Comparison of ENCODE assay signal across 16 cellular contexts in genomic region chr1:162972768-162973167, GRCh38.
A peak's percentile ranks its signal among the peaks of the same experiment; 100 is the strongest.
DNase-seq lines count a peak whose midpoint lies in the region; ATAC-seq and TF ChIP-seq lines count a peak whose summit lies in the region.
"Had no signal": no experiment of that assay in that cellular context is flagged by ENCODE, and none has a peak within 500 bp of the region (broad histone marks: within the 10 kb centered on the region; RNA-seq: fewer than 3 reads in every experiment).

No MANE protein-coding gene starts in this region.

- H3K79me1 ChIP-seq in IMR-90 (ENCODE audit: low read depth in 1 of 2, low read length in 2 of 2) = no peaks in the 10 kb centered on the region
- no peaks in the 10 kb centered on the region for H3K79me1 ChIP-seq in mesenchymal stem cell (replicated peaks; ENCODE audit: low read length, poor library complexity, severe bottlenecking)

- H4K8ac ChIP-seq in IMR-90 (ENCODE audit: low read depth in 2 of 2, low read length in 2 of 2) = peak overlapping the region in 1 of 2 experiments; percentile 53; a peak in 2 of 4 replicates
- no peak overlapping the region for H4K8ac ChIP-seq in mesenchymal stem cell (ENCODE audit: low read length)

- WGBS in IMR-90 (ENCODE audit: extremely low coverage in 2 of 2, insufficient read length in 1 of 2), 2 experiments = no CpG with 5 or more reads among the region's 4 CpGs
- WGBS in mesenchymal stem cell = 100% methylated on average over 1 of the region's 4 CpGs

- H3K4me2 ChIP-seq in IMR-90 (ENCODE audit: low read depth, low read length) = no peak overlapping the region
- H3K4me2 ChIP-seq in mesenchymal stem cell (ENCODE audit: low read length, poor library complexity, severe bottlenecking) = peak overlapping the region; percentile 46

- H3K14ac ChIP-seq in IMR-90 (replicated peaks; ENCODE audit: low read depth, low read length) (peak overlapping the region; percentile 71), mesenchymal stem cell (ENCODE audit: low read length in 2 of 2) (no peak overlapping the region)

- BruUV-seq in IMR-90 (replicated peaks; lab: Mats Ljungman, UMichigan) = no TSS peak

- H3K4ac ChIP-seq in IMR-90 (ENCODE audit: low read depth, low read length) = peak overlapping the region; percentile 60
- no peak overlapping the region for H3K4ac ChIP-seq in mesenchymal stem cell (ENCODE audit: low read depth in 1 of 2, low read length in 2 of 2)

- no peaks in the 10 kb centered on the region for H3K9me3 Mint-ChIP-seq in activated CD4-positive, alpha-beta memory T cell treated with anti-CD3 and anti-CD28 coated beads, Interleukin-2, amount 10 ng/mL, durations not matched to agents 7 days and 5 days
- no peaks in the 10 kb centered on the region for H3K9me3 Mint-ChIP-seq in effector memory CD8-positive, alpha-beta T cell

- H2AK5ac ChIP-seq in IMR-90 (ENCODE audit: low read depth, low read length) (0 out of 2 replicates have a peak overlapping the region, but pooled peaks have one; percentile 36), mesenchymal stem cell (ENCODE audit: low read length, severe bottlenecking) (no peak overlapping the region)

- H3K9me3 ChIP-seq in IMR-90 (ENCODE audit: control insufficient read depth, insufficient read depth, low read length) = no peaks in the 10 kb centered on the region; the same call in 1 of the 2 replicates
- H3K9me3 ChIP-seq in adipocyte (ENCODE audit: control insufficient read depth, low read length) = no peaks in the 10 kb centered on the region
- H3K9me3 ChIP-seq in mesenchymal stem cell (ENCODE audit: control insufficient read depth, low read length) = no peaks in the 10 kb centered on the region
- H3K9me3 ChIP-seq: SJCRH30 had no signal

- H3K23ac ChIP-seq in IMR-90 (ENCODE audit: low read depth, low read length) (peak overlapping the region; percentile 5; the same call in 1 of the 2 replicates), mesenchymal stem cell (ENCODE audit: low read length in 2 of 2) (no peak overlapping the region)

- H2BK20ac ChIP-seq in IMR-90 (ENCODE audit: low read depth, low read length) = peak overlapping the region; percentile 84

- H2AFZ ChIP-seq in IMR-90 (replicated peaks; ENCODE audit: low read length, poor library complexity) (peak overlapping the region; percentile 6), mesenchymal stem cell (ENCODE audit: low read depth, low read length) (no peak overlapping the region)

- no peaks in the 10 kb centered on the region for H4K20me1 ChIP-seq in IMR-90 (ENCODE audit: insufficient read depth, low read length)

- no peaks in the 10 kb centered on the region for H3K27me3 ChIP-seq in IMR-90 (ENCODE audit: control insufficient read depth, insufficient read depth, low read length)
- H3K27me3 ChIP-seq in adipocyte (replicated peaks; ENCODE audit: control insufficient read depth, insufficient read depth, low read length) = no peaks in the 10 kb centered on the region
- H3K27me3 ChIP-seq in mesenchymal stem cell (ENCODE audit: control insufficient read depth in 1 of 2, insufficient read depth in 1 of 2, low read length in 2 of 2) = no peaks in the 10 kb centered on the region
- H3K27me3 ChIP-seq: SJCRH30 had no signal

- POLR2A ChIA-PET in IMR-90 (lab: Charles Lee; ENCODE audit: unreplicated experiment) = no interaction called here
- POLR2A ChIA-PET in activated CD4-positive, alpha-beta memory T cell treated with anti-CD3 and anti-CD28 coated beads, Interleukin-2, amount 10 ng/mL, durations not matched to agents 7 days and 5 days (lab: Charles Lee) = no interaction called here

- peaks cover 9% of the 10 kb centered on the region for H3K4me1 ChIP-seq in IMR-90 (ENCODE audit: control insufficient read depth, insufficient read depth, low read length)
- peaks cover 19% of the 10 kb centered on the region for H3K4me1 ChIP-seq in adipocyte (ENCODE audit: control insufficient read depth, insufficient read depth, low read length)
- H3K4me1 ChIP-seq in mesenchymal stem cell (ENCODE audit: control insufficient read depth, insufficient read depth, low read depth, low read length) = peaks cover 5% of the 10 kb centered on the region

- H3K36me3 ChIP-seq in IMR-90 (ENCODE audit: control insufficient read depth, insufficient read depth, low read length) = no peaks in the 10 kb centered on the region
- no peaks in the 10 kb centered on the region for H3K36me3 ChIP-seq in adipocyte (ENCODE audit: control insufficient read depth, insufficient read depth, low read length, severe bottlenecking)
- no peaks in the 10 kb centered on the region for H3K36me3 ChIP-seq in mesenchymal stem cell (ENCODE audit: control insufficient read depth in 1 of 2, insufficient read depth in 2 of 2, low read depth in 1 of 2, low read length in 2 of 2)
- H3K36me3 ChIP-seq: SJCRH30 had no signal

- no peaks in the 10 kb centered on the region for H3K36me3 Mint-ChIP-seq in activated CD4-positive, alpha-beta memory T cell treated with anti-CD3 and anti-CD28 coated beads, Interleukin-2, amount 10 ng/mL, durations not matched to agents 7 days and 5 days (ENCODE audit: low read depth)
- H3K36me3 Mint-ChIP-seq in effector memory CD8-positive, alpha-beta T cell (ENCODE audit: insufficient read depth) = no peaks in the 10 kb centered on the region
- H3K36me3 Mint-ChIP-seq: CD4-positive, alpha-beta memory T cell had no signal

- H2BK15ac ChIP-seq in IMR-90 (ENCODE audit: low read depth, low read length) = peak overlapping the region; percentile 36; the same call in 1 of the 3 replicates
- H2BK15ac ChIP-seq in mesenchymal stem cell (ENCODE audit: low read depth, poor library complexity, severe bottlenecking) = no peak overlapping the region

- no peak for TF ChIP-seq POLR2A in IMR-90 (IDR thresholded peaks at IDR 0.05; ENCODE audit: low read depth, low read length)

- TF ChIP-seq RAD21 in IMR-90 (IDR thresholded peaks at IDR 0.05; ENCODE audit: low read length) = no peak

- no peaks in the 10 kb centered on the region for H3K27me3 Mint-ChIP-seq in activated CD4-positive, alpha-beta memory T cell treated with anti-CD3 and anti-CD28 coated beads, Interleukin-2, amount 10 ng/mL, durations not matched to agents 7 days and 5 days
- H3K27me3 Mint-ChIP-seq in effector memory CD8-positive, alpha-beta T cell = peaks cover 0 to 4% of the 10 kb centered on the region in 2 donors

- dilution Hi-C loops in IMR-90 (cut with HindIII; ENCODE audit: low sequenced_read_pairs, unreplicated experiment) = no loop called here

- H3K56ac ChIP-seq in IMR-90 (ENCODE audit: extremely low read depth, insufficient read depth, low read length) = no peak overlapping the region

- H3K4me1 Mint-ChIP-seq in activated CD4-positive, alpha-beta memory T cell treated with anti-CD3 and anti-CD28 coated beads, Interleukin-2, amount 10 ng/mL, durations not matched to agents 7 days and 5 days = no peaks in the 10 kb centered on the region
- no peaks in the 10 kb centered on the region for H3K4me1 Mint-ChIP-seq in effector memory CD8-positive, alpha-beta T cell (ENCODE audit: low read depth in 2 of 2)
- H3K4me1 Mint-ChIP-seq: CD4-positive, alpha-beta memory T cell had no signal

- no peak for ATAC-seq in IMR-90 (ENCODE audit: low read depth)
- ATAC-seq in GM21737 (IDR thresholded peaks at IDR 0.05; ENCODE audit: unreplicated experiment) = no peak
- ATAC-seq in effector memory CD8-positive, alpha-beta T cell (replicated peaks) = no peak
- ATAC-seq: GM12878 had no signal

- H2BK5ac ChIP-seq in IMR-90 (ENCODE audit: low read depth, low read length, poor library complexity, severe bottlenecking) (peak overlapping the region; percentile 42), mesenchymal stem cell (ENCODE audit: low read depth, low read length, poor library complexity, severe bottlenecking) (no peak overlapping the region)

- H3K4me3 ChIP-seq in IMR-90 (ENCODE audit: insufficient read depth, low read depth, low read length) (no peak overlapping the region), adipocyte (ENCODE audit: low read length) (no peak overlapping the region), mesenchymal stem cell (ENCODE audit: insufficient read depth in 1 of 2, low read depth in 1 of 2, low read length in 2 of 2) (no peak overlapping the region)
- H3K4me3 ChIP-seq: GM12878, SJCRH30 had no signal

- H3K27ac ChIP-seq in IMR-90 (ENCODE audit: insufficient read depth, low read length) = no peak overlapping the region
- peak overlapping the region; percentile 5 for H3K27ac ChIP-seq in mesenchymal stem cell (ENCODE audit: low read length, poor library complexity, severe bottlenecking)
- H3K27ac ChIP-seq: RWPE1, SJCRH30 had no signal

- no peak overlapping the region for H2BK12ac ChIP-seq in mesenchymal stem cell (ENCODE audit: low read length in 2 of 2)

- H3K27ac Mint-ChIP-seq in activated CD4-positive, alpha-beta memory T cell treated with anti-CD3 and anti-CD28 coated beads, Interleukin-2, amount 10 ng/mL, durations not matched to agents 7 days and 5 days = no peak overlapping the region
- no peak overlapping the region for H3K27ac Mint-ChIP-seq in effector memory CD8-positive, alpha-beta T cell
- H3K27ac Mint-ChIP-seq: CD4-positive, alpha-beta memory T cell had no signal

- H3K9me1 ChIP-seq in IMR-90 (ENCODE audit: insufficient read depth, low read length) = no peaks in the 10 kb centered on the region

- H3K9ac ChIP-seq in IMR-90 (ENCODE audit: low read depth, low read length) (no peak overlapping the region), adipocyte (ENCODE audit: low read length) (peak overlapping the region; percentile 8), mesenchymal stem cell (ENCODE audit: low read length) (peak overlapping the region; percentile 72)

- H3K4me3 Mint-ChIP-seq in activated CD4-positive, alpha-beta memory T cell treated with anti-CD3 and anti-CD28 coated beads, Interleukin-2, amount 10 ng/mL, durations not matched to agents 7 days and 5 days = no peak overlapping the region
- H3K4me3 Mint-ChIP-seq in effector memory CD8-positive, alpha-beta T cell = no peak overlapping the region
- H3K4me3 Mint-ChIP-seq: CD4-positive, alpha-beta memory T cell had no signal

- no peak overlapping the region for H2AK9ac ChIP-seq in IMR-90 (replicated peaks; ENCODE audit: low read depth, low read length, poor library complexity)

- CTCF ChIA-PET in IMR-90 (lab: Yijun Ruan, JAX) = no interaction called here
- CTCF ChIA-PET in activated CD4-positive, alpha-beta memory T cell treated with anti-CD3 and anti-CD28 coated beads, Interleukin-2, amount 10 ng/mL, durations not matched to agents 7 days and 5 days (lab: Charles Lee) = no interaction called here

- no peak for TF ChIP-seq CTCF in IMR-90 (conservative IDR thresholded peaks at IDR 0.05; ENCODE audit: low read depth, low read length)

- no peak for DNase-seq in IMR-90
- no peak for DNase-seq in adipocyte (ENCODE audit: low read depth)
- DNase-seq in mesenchymal stem cell = no peak
- no peak for DNase-seq in activated CD4-positive, alpha-beta memory T cell treated with anti-CD3 and anti-CD28 coated beads, Interleukin-2, amount 10 ng/mL, durations not matched to agents 7 days and 5 days
- DNase-seq in NCI-H1417 (lab: John Stamatoyannopoulos, UW) = no peak
- DNase-seq in effector memory CD8-positive, alpha-beta T cell = no peak
- DNase-seq: CD4-positive, alpha-beta memory T cell; DMS79 treated with DMSO at 0.1 percent for 48 hours; NCI-H1105; NCI-H187; NCI-H69; NK-92 treated with Interleukin-12 subunit alpha and Interleukin-12 subunit beta, amount 100 ng/mL, for 24 hours; SJCRH30 had no signal

- H2BK120ac ChIP-seq in IMR-90 (ENCODE audit: low read depth, low read length) (peak overlapping the region; percentile 70), mesenchymal stem cell (ENCODE audit: low read depth, low read length) (no peak overlapping the region)

- H3K18ac ChIP-seq in IMR-90 (ENCODE audit: low read depth, low read length) (no peak overlapping the region), mesenchymal stem cell (ENCODE audit: low read depth in 1 of 2, low read length in 2 of 2) (no peak overlapping the region)

- no peak overlapping the region for H4K5ac ChIP-seq in IMR-90 (ENCODE audit: low read depth, low read length)

- intact Hi-C loops in IMR-90 (cut with micrococcal nuclease) = no loop called here

- no peak overlapping the region for H4K91ac ChIP-seq in IMR-90 (ENCODE audit: insufficient read depth, low read depth, low read length)
- H4K91ac ChIP-seq in mesenchymal stem cell (ENCODE audit: low read length) = no peak overlapping the region

- in situ Hi-C loops in IMR-90 (cut with MboI; ENCODE audit: low sequenced_read_pairs) = no loop called here
